ENCODE assay signal across 9 cellular contexts in genomic region chr20:62875419-62876355, GRCh38. TPM values are rescaled to one million over a fixed set of nuclear protein-coding genes. Genes with fewer than 3 reads are reported as not detected.
DNase-seq lines count a peak whose midpoint lies in the region; ATAC-seq, FAIRE-seq and TF ChIP-seq lines count a peak whose summit lies in the region.
"Had no signal": no experiment of that assay in that cellular context is flagged by ENCODE, and none has a peak within 500 bp of the region (broad histone marks: within the 10 kb centered on the region; RNA-seq: fewer than 3 reads in every experiment).

No MANE protein-coding gene starts in this region.

- peak; percentile 22 for ATAC-seq in activated CD8-positive, alpha-beta T cell treated with anti-CD3 and anti-CD28 coated beads for 36 hours
- ATAC-seq in pancreas: peak; percentile 83 to 92 (median 85)
- ATAC-seq in HG02763 (IDR thresholded peaks at IDR 0.05; ENCODE audit: unreplicated experiment): no peak
- ATAC-seq in GM21786 (IDR thresholded peaks at IDR 0.05; ENCODE audit: unreplicated experiment): no peak

- CTCF ChIA-PET in activated CD8-positive, alpha-beta T cell treated with anti-CD3 and anti-CD28 coated beads for 36 hours (lab: Charles Lee): interaction anchor here (0.9 to 3.1 kb wide), 8 partner anchors 12 to 133 kb away, joined by 3 to 13 read pairs (median 4); no protein-coding TSS in a partner anchor

- DNase-seq in GF-D8 (lab: John Stamatoyannopoulos, UW) (peak; percentile 39), NCI-H2081 treated with DMSO at 0.1 percent for 48 hours (lab: John Stamatoyannopoulos, UW) (peak; percentile 57), globus pallidus (ENCODE audit: low spot score) (peak; percentile 73), pancreas (peak; percentile 50 to 92 (median 66))
- DNase-seq in activated CD8-positive, alpha-beta T cell treated with anti-CD3 and anti-CD28 coated beads for 36 hours: peak; percentile 23
- DNase-seq in stimulated activated CD4-positive, alpha-beta T cell treated with anti-CD3 and anti-CD28 coated beads, Interleukin-2, amount 100 ng/mL, for 48 hours: no peak

- intact Hi-C loops in activated CD8-positive, alpha-beta T cell treated with anti-CD3 and anti-CD28 coated beads for 36 hours (cut with micrococcal nuclease): no loop called here
- intact Hi-C loops in pancreas (cut with DNase I): no loop called here

- H3K27me3 Mint-ChIP-seq in activated CD8-positive, alpha-beta T cell treated with anti-CD3 and anti-CD28 coated beads for 36 hours: no peaks in the 10 kb centered on the region

- H3K9me3 ChIP-seq in pancreas: no peaks in the 10 kb centered on the region

- H3K4me1 ChIP-seq in pancreas: no peaks in the 10 kb centered on the region

- H3K4me3 ChIP-seq in pancreas: no peak overlapping the region

- peak overlapping the region in 3 of 4 donors; percentile 4 to 54 (median 36) for H3K27ac ChIP-seq in pancreas

- H3K27ac Mint-ChIP-seq in activated CD8-positive, alpha-beta T cell treated with anti-CD3 and anti-CD28 coated beads for 36 hours: peak overlapping the region; percentile 79

- no peak for TF ChIP-seq CTCF in activated CD8-positive, alpha-beta T cell treated with anti-CD3 and anti-CD28 coated beads for 36 hours (IDR thresholded peaks at IDR 0.05)
- TF ChIP-seq CTCF in pancreas (IDR thresholded peaks at IDR 0.05): peak in 1 of 4 donors; percentile 16

- peaks cover 18% of the 10 kb centered on the region for H3K4me1 Mint-ChIP-seq in activated CD8-positive, alpha-beta T cell treated with anti-CD3 and anti-CD28 coated beads for 36 hours (ENCODE audit: low read depth)

- POLR2A ChIA-PET in activated CD8-positive, alpha-beta T cell treated with anti-CD3 and anti-CD28 coated beads for 36 hours (lab: Charles Lee): interaction anchor here (0.7 to 0.9 kb wide), 2 partner anchors 12 to 22 kb away, joined by 3 read pairs; no protein-coding TSS in a partner anchor

- H3K27me3 ChIP-seq in pancreas: no peaks in the 10 kb centered on the region

- H3K36me3 Mint-ChIP-seq in activated CD8-positive, alpha-beta T cell treated with anti-CD3 and anti-CD28 coated beads for 36 hours (ENCODE audit: low read depth): no peaks in the 10 kb centered on the region

- H3K36me3 ChIP-seq in pancreas: peaks cover 0 to 2% (median 0%) of the 10 kb centered on the region in 3 donors

- FAIRE-seq in pancreas (lab: Jason Lieb, UNC): no peak
- FAIRE-seq: TTC549 had no signal

- H3K9me3 Mint-ChIP-seq in activated CD8-positive, alpha-beta T cell treated with anti-CD3 and anti-CD28 coated beads for 36 hours: no peaks in the 10 kb centered on the region

- H3K4me3 Mint-ChIP-seq in activated CD8-positive, alpha-beta T cell treated with anti-CD3 and anti-CD28 coated beads for 36 hours: no peak overlapping the region

- WGBS in pancreas, 2 donors: 29 to 36% methylated on average over 34 of the region's 34 CpGs

RNA-seq across cellular contexts. Expression of gene TCFL5, which starts 14.1 kb away (rescaled TPM):
- total RNA-seq in activated CD8-positive, alpha-beta T cell treated with anti-CD3 and anti-CD28 coated beads for 36 hours: 1 to 10 TPM; 7.5 to 7.6 TPM
- 1 to 10 TPM; 3.5 to 4.9 (median 4.0) TPM for total RNA-seq in pancreas
- polyA plus RNA-seq in pancreas: 1 to 10 TPM; 2.5 to 4.9 TPM

RNA-seq across cellular contexts. Expression of gene DIDO1, which starts 50.6 kb away (rescaled TPM):
- 10 to 100 TPM; 45.9 to 47.4 TPM for total RNA-seq in activated CD8-positive, alpha-beta T cell treated with anti-CD3 and anti-CD28 coated beads for 36 hours
- 10 to 100 TPM; 16.7 to 29.8 (median 18.5) TPM for total RNA-seq in pancreas
- 10 to 100 TPM; 17.3 to 21.2 TPM for polyA plus RNA-seq in pancreas

RNA-seq across cellular contexts. Expression of gene COL9A3, which starts 58.8 kb away (rescaled TPM):
- total RNA-seq in activated CD8-positive, alpha-beta T cell treated with anti-CD3 and anti-CD28 coated beads for 36 hours: not detected
- 10 to 100 TPM in 1 of 6 donors, 1 to 10 TPM in 5; 1.7 to 35.2 (median 7.3) TPM for total RNA-seq in pancreas
- polyA plus RNA-seq in pancreas: 100 to 1,000 TPM; 149 to 183 TPM

Comparison
In these comparisons a context has a peak if more than half of its experiments do, and no peak if none do; other contexts are left out.
1. DNase-seq: peak in GF-D8 (single experiment), NCI-H2081 treated with DMSO at 0.1 percent for 48 hours (single experiment), activated CD8-positive, alpha-beta T cell treated with anti-CD3 and anti-CD28 coated beads for 36 hours (single experiment), globus pallidus (single experiment) and pancreas (6 of 6); none in stimulated activated CD4-positive, alpha-beta T cell treated with anti-CD3 and anti-CD28 coated beads, Interleukin-2, amount 100 ng/mL, for 48 hours (0 of 2).
2. ATAC-seq: peak in activated CD8-positive, alpha-beta T cell treated with anti-CD3 and anti-CD28 coated beads for 36 hours (single experiment) and pancreas (4 of 4); none in HG02763 (single experiment) and GM21786 (single experiment).